Comparison of ENCODE assay signal across 8 cellular contexts in the genomic region with DNA sequence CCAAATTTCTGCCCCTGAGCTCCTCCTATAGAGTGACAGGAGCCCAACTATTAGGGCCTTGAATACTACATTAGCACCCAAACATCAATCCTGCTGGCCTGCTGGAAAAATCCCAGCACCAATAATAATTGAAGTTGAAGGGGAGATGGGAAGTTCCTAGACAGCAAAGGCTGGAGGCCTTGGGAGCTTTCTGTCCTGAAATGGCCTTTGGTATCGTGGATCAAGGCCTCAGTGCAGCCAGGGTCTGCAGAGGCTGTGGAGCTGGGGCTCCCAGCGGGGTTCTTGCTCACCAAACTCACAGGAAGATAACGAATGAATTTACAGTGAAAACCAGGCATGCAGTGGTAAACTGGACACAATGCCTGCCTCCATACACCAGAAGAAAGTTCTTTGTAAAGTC. TPM values are rescaled to one million over a fixed set of nuclear protein-coding genes. Genes with fewer than 3 reads are reported as not detected.
DNase-seq lines count a peak whose midpoint lies in the region; ATAC-seq and TF ChIP-seq lines count a peak whose summit lies in the region.

No MANE protein-coding gene starts in this region.

- DNase-seq in right lobe of liver (no peak), GM13976 (ENCODE audit: low spot score) (no peak), NCI-H2227 (lab: John Stamatoyannopoulos, UW; ENCODE audit: unreplicated experiment) (no peak), GM19240 (ENCODE audit: insufficient read length, low spot score) (no peak), HEK293T (ENCODE audit: extremely low spot score) (no peak)
- DNase-seq in stimulated activated naive B cell treated with anti-CD40 and anti-IgM and Interleukin-4, amounts not matched to agents 10 μg/mL and 1 μg/mL and 100 μg/mL, for 72 hours = no peak

- H3K36me3 ChIP-seq in KOPT-K1 (ENCODE audit: insufficient read depth, low read length) (peaks cover 18% of the 10 kb centered on the region), right lobe of liver (no peaks in the 10 kb centered on the region)

- POLR2A ChIA-PET in HEK293T (lab: Yijun Ruan, JAX) = interaction anchor here (0.6 to 2.3 kb wide), 4 partner anchors 9 to 92 kb away, joined by 3 to 32 read pairs (median 5); partner anchors contain the start of genes C22orf23, MICALL1 and POLR2F

- CTCF ChIA-PET in HEK293T (lab: Yijun Ruan, JAX) = interaction anchor here (0.6 to 1.4 kb wide), 4 partner anchors 9 to 79 kb away, joined by 3 to 5 read pairs (median 4); partner anchors contain the start of gene MICALL1

- H3K27ac Mint-ChIP-seq in activated naive CD8-positive, alpha-beta T cell = peak overlapping the region; percentile 78
- H3K27ac Mint-ChIP-seq in stimulated activated naive B cell treated with anti-CD40 and anti-IgM and Interleukin-4, amounts not matched to agents 10 μg/mL and 1 μg/mL and 100 μg/mL, for 72 hours = peak overlapping the region; percentile 93

- TF ChIP-seq POLR2A in right lobe of liver (IDR thresholded peaks at IDR 0.05) = no peak

- no peak for ATAC-seq in right lobe of liver
- no peak for ATAC-seq in stimulated activated naive B cell treated with anti-CD40 and anti-IgM and Interleukin-4, amounts not matched to agents 10 μg/mL and 1 μg/mL and 100 μg/mL, for 72 hours (replicated peaks)

- H3K9me3 Mint-ChIP-seq in activated naive CD8-positive, alpha-beta T cell (ENCODE audit: low read depth) = no peaks in the 10 kb centered on the region
- H3K9me3 Mint-ChIP-seq in stimulated activated naive B cell treated with anti-CD40 and anti-IgM and Interleukin-4, amounts not matched to agents 10 μg/mL and 1 μg/mL and 100 μg/mL, for 72 hours = no peaks in the 10 kb centered on the region

- no peak overlapping the region for H3K4me3 ChIP-seq in right lobe of liver

- in situ Hi-C loops in GM13976 (cut with MboI; ENCODE audit: low sequenced_read_pairs, unreplicated experiment) = no loop called here

- no peaks in the 10 kb centered on the region for H3K27me3 Mint-ChIP-seq in activated naive CD8-positive, alpha-beta T cell
- no peaks in the 10 kb centered on the region for H3K27me3 Mint-ChIP-seq in stimulated activated naive B cell treated with anti-CD40 and anti-IgM and Interleukin-4, amounts not matched to agents 10 μg/mL and 1 μg/mL and 100 μg/mL, for 72 hours

- intact Hi-C loops in right lobe of liver (cut with DNase I) = no loop called here

- TF ChIP-seq CTCF in right lobe of liver (IDR thresholded peaks at IDR 0.05) = no peak
- no peak for TF ChIP-seq CTCF in GM13976 (IDR thresholded peaks at IDR 0.05; ENCODE audit: borderline replicate concordance, control extremely low read depth, extremely low read depth, insufficient read depth, missing control alignments)

- H3K36me3 Mint-ChIP-seq in activated naive CD8-positive, alpha-beta T cell = no peaks in the 10 kb centered on the region
- peaks cover 13 to 14% of the 10 kb centered on the region in 2 donors for H3K36me3 Mint-ChIP-seq in stimulated activated naive B cell treated with anti-CD40 and anti-IgM and Interleukin-4, amounts not matched to agents 10 μg/mL and 1 μg/mL and 100 μg/mL, for 72 hours

- peaks cover 22% of the 10 kb centered on the region for H3K4me1 Mint-ChIP-seq in activated naive CD8-positive, alpha-beta T cell (ENCODE audit: low read depth)
- H3K4me1 Mint-ChIP-seq in stimulated activated naive B cell treated with anti-CD40 and anti-IgM and Interleukin-4, amounts not matched to agents 10 μg/mL and 1 μg/mL and 100 μg/mL, for 72 hours = peaks cover 7 to 23% of the 10 kb centered on the region in 2 donors

- H3K27me3 ChIP-seq in right lobe of liver = no peaks in the 10 kb centered on the region

- H3K9me3 ChIP-seq in KOPT-K1 (ENCODE audit: insufficient read depth, low read length, poor library complexity, severe bottlenecking) = no peaks in the 10 kb centered on the region
- H3K9me3 ChIP-seq in right lobe of liver = no peaks in the 10 kb centered on the region

- H3K27ac ChIP-seq in KOPT-K1 (ENCODE audit: low read depth, low read length, poor library complexity, severe bottlenecking) (peak overlapping the region; percentile 71), right lobe of liver (peak overlapping the region in 2 of 3 donors; percentile 55 to 69)

- H3K4me1 ChIP-seq in right lobe of liver = peaks cover 0 to 17% (median 0%) of the 10 kb centered on the region in 4 donors

- H3K4me3 Mint-ChIP-seq in activated naive CD8-positive, alpha-beta T cell = no peak overlapping the region
- H3K4me3 Mint-ChIP-seq in stimulated activated naive B cell treated with anti-CD40 and anti-IgM and Interleukin-4, amounts not matched to agents 10 μg/mL and 1 μg/mL and 100 μg/mL, for 72 hours = no peak overlapping the region

- WGBS in right lobe of liver (ENCODE audit: insufficient coverage, low coverage, low lambda C conversion rate, missing lambda C conversion rate) = 78% methylated on average over 3 of the region's 3 CpGs

TF ChIP-seq in HEK293T, 16 proteins besides CTCF, POLR2A, EP300 and RAD21:
- no peak for TF ChIP-seq CTBP1 (IDR thresholded peaks at IDR 0.05; ENCODE audit: borderline replicate concordance)
- no peak for TF ChIP-seq HDGF (IDR thresholded peaks at IDR 0.05; ENCODE audit: borderline replicate concordance)
- no peak for TF ChIP-seq FOXK2 (IDR thresholded peaks at IDR 0.05)
- TF ChIP-seq FOXA1 (IDR thresholded peaks at IDR 0.05) = no peak
- TF ChIP-seq L3MBTL2 (conservative IDR thresholded peaks at IDR 0.05) = no peak
- no peak for TF ChIP-seq TARDBP (IDR thresholded peaks at IDR 0.05)
- TF ChIP-seq ARNT (IDR thresholded peaks at IDR 0.05) = no peak
- no peak for TF ChIP-seq ZNF384 (IDR thresholded peaks at IDR 0.05)
- no peak for TF ChIP-seq NFRKB (IDR thresholded peaks at IDR 0.05)
- no peak for TF ChIP-seq SUZ12 (IDR thresholded peaks at IDR 0.05)
- no peak for TF ChIP-seq BHLHE40 (IDR thresholded peaks at IDR 0.05; ENCODE audit: borderline replicate concordance)
- TF ChIP-seq LEF1 (IDR thresholded peaks at IDR 0.05; ENCODE audit: borderline replicate concordance) = no peak
- TF ChIP-seq, protein P1, sequence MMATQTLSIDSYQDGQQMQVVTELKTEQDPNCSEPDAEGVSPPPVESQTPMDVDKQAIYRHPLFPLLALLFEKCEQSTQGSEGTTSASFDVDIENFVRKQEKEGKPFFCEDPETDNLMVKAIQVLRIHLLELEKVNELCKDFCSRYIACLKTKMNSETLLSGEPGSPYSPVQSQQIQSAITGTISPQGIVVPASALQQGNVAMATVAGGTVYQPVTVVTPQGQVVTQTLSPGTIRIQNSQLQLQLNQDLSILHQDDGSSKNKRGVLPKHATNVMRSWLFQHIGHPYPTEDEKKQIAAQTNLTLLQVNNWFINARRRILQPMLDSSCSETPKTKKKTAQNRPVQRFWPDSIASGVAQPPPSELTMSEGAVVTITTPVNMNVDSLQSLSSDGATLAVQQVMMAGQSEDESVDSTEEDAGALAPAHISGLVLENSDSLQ (IDR thresholded peaks at IDR 0.05) = no peak
- no peak for TF ChIP-seq ELF4 (IDR thresholded peaks at IDR 0.05)

RNA-seq across cellular contexts. Expression of gene MICALL1, which starts 9.2 kb away (rescaled TPM):
- total RNA-seq in right lobe of liver = 10 to 100 TPM in 3 of 6 experiments, 1 to 10 TPM in 3; 6.5 to 19.0 (median 10.3) TPM

RNA-seq across cellular contexts. Expression of gene EIF3L, which starts 47.7 kb away (rescaled TPM):
- 100 to 1,000 TPM; 117 to 200 (median 164) TPM for total RNA-seq in right lobe of liver

RNA-seq across cellular contexts. Expression of gene ANKRD54, which starts 52.8 kb away (rescaled TPM):
- 10 to 100 TPM in 2 of 6 experiments, 1 to 10 TPM in 4; 7.3 to 20.7 (median 9.7) TPM for total RNA-seq in right lobe of liver

RNA-seq across cellular contexts. Expression of gene C22orf23, which starts 56.5 kb away (rescaled TPM):
- under 1 TPM in 1 of 6 experiments, not detected in 5; 0.40 TPM for total RNA-seq in right lobe of liver

RNA-seq across cellular contexts. Expression of gene POLR2F, which starts 56.6 kb away (rescaled TPM):
- total RNA-seq in right lobe of liver = 10 to 100 TPM; 42.4 to 60.5 (median 56.3) TPM
